17 cellular contexts compared by ENCODE assay signal in genomic region chr15:63967616-63968015, GRCh38.
"Had no signal": no experiment of that assay in that cellular context is flagged by ENCODE, and none has a peak within 500 bp of the region (broad histone marks: within the 10 kb centered on the region; RNA-seq: fewer than 3 reads in every experiment).

No MANE protein-coding gene starts in this region.

- H3K9me3 ChIP-seq: right lobe of liver, SJSA1, testis, vagina had no signal

- ATAC-seq: activated CD4-positive, alpha-beta T cell treated with anti-CD3 and anti-CD28 coated beads for 36 hours; activated naive CD4-positive, alpha-beta T cell treated with anti-CD3 and anti-CD28 coated beads, Interleukin-2, amount 50 U/mL, for 72 hours; activated T-cell treated with anti-CD3 and anti-CD28 coated beads, Interleukin-2, amount 50 U/mL, for 4 hours; esophagus mucosa had no signal

- H3K4me1 ChIP-seq: SJSA1, testis had no signal

- DNase-seq: activated CD4-positive, alpha-beta T cell treated with anti-CD3 and anti-CD28 coated beads for 36 hours; activated effector memory CD4-positive, alpha-beta T cell treated with anti-CD3 and anti-CD28 coated beads, Interleukin-2, amount 50 U/mL, for 16 hours; activated T-cell treated with anti-CD3 and anti-CD28 coated beads, Interleukin-2, amount 50 U/mL, for 4 hours; left colon; naive B cell; stimulated activated CD4-positive, alpha-beta T cell treated with anti-CD3 and anti-CD28 coated beads, Interleukin-12 subunit alpha, Interleukin-12 subunit beta, amount 100 ng/mL, for 4 hours; SW 1271; T1000; testis had no signal

- H3K27ac ChIP-seq: right lobe of liver, SJSA1, testis, vagina, VCaP had no signal

- H3K36me3 ChIP-seq: right lobe of liver, SJSA1, vagina had no signal

- H3K4me3 Mint-ChIP-seq: activated CD4-positive, alpha-beta T cell treated with anti-CD3 and anti-CD28 coated beads for 36 hours; activated T-cell treated with anti-CD3 and anti-CD28 coated beads, Interleukin-2, amount 50 U/mL, for 4 hours; mesothelial cell of epicardium; naive B cell; stimulated activated naive CD8-positive, alpha-beta T cell treated with anti-CD3 and anti-CD28 coated beads, Interleukin-15, Interleukin-2, amounts not matched to agents 100 ng/mL and 50 ng/mL, for 24 hours had no signal

- H3K27me3 Mint-ChIP-seq: activated CD4-positive, alpha-beta T cell treated with anti-CD3 and anti-CD28 coated beads for 36 hours; stimulated activated naive CD8-positive, alpha-beta T cell treated with anti-CD3 and anti-CD28 coated beads, Interleukin-15, Interleukin-2, amounts not matched to agents 100 ng/mL and 50 ng/mL, for 24 hours had no signal

- H3K4me3 ChIP-seq: right lobe of liver, SJSA1, testis, vagina had no signal

- H3K27ac Mint-ChIP-seq: activated CD4-positive, alpha-beta T cell treated with anti-CD3 and anti-CD28 coated beads for 36 hours; activated naive CD4-positive, alpha-beta T cell treated with anti-CD3 and anti-CD28 coated beads, Interleukin-2, amount 50 U/mL, for 72 hours; mesothelial cell of epicardium; naive B cell; stimulated activated naive CD8-positive, alpha-beta T cell treated with anti-CD3 and anti-CD28 coated beads, Interleukin-15, Interleukin-2, amounts not matched to agents 100 ng/mL and 50 ng/mL, for 24 hours had no signal

- H3K27me3 ChIP-seq: right lobe of liver, SJSA1, testis, vagina had no signal
